In genomic region chr22:27918351-27919221, GRCh38 we compare ENCODE assay signal across 8 cellular contexts. TPM values are rescaled to one million over a fixed set of nuclear protein-coding genes. Genes with fewer than 3 reads are reported as not detected.
DNase-seq lines count a peak whose midpoint lies in the region; ATAC-seq and TF ChIP-seq lines count a peak whose summit lies in the region.

No MANE protein-coding gene starts in this region.

- POLR2A ChIA-PET in activated CD8-positive, alpha-beta T cell treated with anti-CD3 and anti-CD28 coated beads for 36 hours (lab: Charles Lee), result interaction anchor here (1.0 to 2.0 kb wide), 5 partner anchors 11 to 96 kb away, joined by 3 to 7 read pairs (median 5); no protein-coding TSS in a partner anchor

- H3K27ac Mint-ChIP-seq in activated CD8-positive, alpha-beta T cell treated with anti-CD3 and anti-CD28 coated beads for 36 hours, result peak overlapping the region; percentile 99
- H3K27ac Mint-ChIP-seq in memory B cell, result peak overlapping the region; percentile 97

- peak; percentile 40 for ATAC-seq in activated CD8-positive, alpha-beta T cell treated with anti-CD3 and anti-CD28 coated beads for 36 hours
- ATAC-seq in memory B cell (ENCODE audit: low read depth) (peak; percentile 6), HG03565 (IDR thresholded peaks at IDR 0.05; ENCODE audit: unreplicated experiment) (no peak)

- peaks cover 42% of the 10 kb centered on the region for H3K36me3 Mint-ChIP-seq in activated CD8-positive, alpha-beta T cell treated with anti-CD3 and anti-CD28 coated beads for 36 hours (ENCODE audit: low read depth)
- peaks cover 7% of the 10 kb centered on the region for H3K36me3 Mint-ChIP-seq in memory B cell

- DNase-seq in COLO668 (lab: John Stamatoyannopoulos, UW; ENCODE audit: unreplicated experiment), result peak; percentile 66
- peak; percentile 8 for DNase-seq in GOT3 (lab: John Stamatoyannopoulos, UW)
- peak; percentile 36 for DNase-seq in NCI-H1092 treated with DMSO at 0.1 percent for 48 hours (lab: John Stamatoyannopoulos, UW)
- peak; percentile 72 for DNase-seq in activated CD8-positive, alpha-beta T cell treated with anti-CD3 and anti-CD28 coated beads for 36 hours
- peak; percentile 34 for DNase-seq in effector CD4-positive, alpha-beta T cell
- peak; percentile 21 to 39 for DNase-seq in memory B cell (ENCODE audit: low spot score in 2 of 2)
- peak; percentile 16 for DNase-seq in stimulated activated CD8-positive, alpha-beta memory T cell treated with anti-CD3 and anti-CD28 coated beads, Interleukin-12 subunit alpha, Interleukin-12 subunit beta, amount 100 ng/mL, for 1 hour (ENCODE audit: low read depth)

- CTCF ChIA-PET in activated CD8-positive, alpha-beta T cell treated with anti-CD3 and anti-CD28 coated beads for 36 hours (lab: Charles Lee), result interaction anchor here (1.2 to 2.4 kb wide), 3 partner anchors 32 to 823 kb away, joined by 3 to 10 read pairs (median 8); partner anchors contain the start of genes CHEK2 and HSCB

- H3K4me1 Mint-ChIP-seq in activated CD8-positive, alpha-beta T cell treated with anti-CD3 and anti-CD28 coated beads for 36 hours (ENCODE audit: low read depth), result peaks cover 67% of the 10 kb centered on the region
- peaks cover 40% of the 10 kb centered on the region for H3K4me1 Mint-ChIP-seq in memory B cell

- no peak for TF ChIP-seq CTCF in activated CD8-positive, alpha-beta T cell treated with anti-CD3 and anti-CD28 coated beads for 36 hours (IDR thresholded peaks at IDR 0.05)

- intact Hi-C loops in activated CD8-positive, alpha-beta T cell treated with anti-CD3 and anti-CD28 coated beads for 36 hours (cut with micrococcal nuclease), result no loop called here

- H3K4me3 Mint-ChIP-seq in activated CD8-positive, alpha-beta T cell treated with anti-CD3 and anti-CD28 coated beads for 36 hours, result peak overlapping the region; percentile 95
- peak overlapping the region; percentile 97 for H3K4me3 Mint-ChIP-seq in memory B cell

- no peaks in the 10 kb centered on the region for H3K9me3 Mint-ChIP-seq in activated CD8-positive, alpha-beta T cell treated with anti-CD3 and anti-CD28 coated beads for 36 hours
- no peaks in the 10 kb centered on the region for H3K9me3 Mint-ChIP-seq in memory B cell

- no peaks in the 10 kb centered on the region for H3K27me3 Mint-ChIP-seq in activated CD8-positive, alpha-beta T cell treated with anti-CD3 and anti-CD28 coated beads for 36 hours
- H3K27me3 Mint-ChIP-seq in memory B cell, result no peaks in the 10 kb centered on the region

RNA-seq across cellular contexts. Expression of gene PITPNB, which starts 0.5 kb away (rescaled TPM):
- 10 to 100 TPM; 87.7 to 89.1 TPM for total RNA-seq in activated CD8-positive, alpha-beta T cell treated with anti-CD3 and anti-CD28 coated beads for 36 hours

Comparison
In these comparisons a context has a peak if more than half of its experiments do, and no peak if none do; other contexts are left out.
1. DNase-seq: peak in every context shown above with its lines; median percentile 72 in activated CD8-positive, alpha-beta T cell treated with anti-CD3 and anti-CD28 coated beads for 36 hours; 66 in COLO668; 36 in NCI-H1092 treated with DMSO at 0.1 percent for 48 hours; 34 in effector CD4-positive, alpha-beta T cell; 30 in memory B cell; 16 in stimulated activated CD8-positive, alpha-beta memory T cell treated with anti-CD3 and anti-CD28 coated beads, Interleukin-12 subunit alpha, Interleukin-12 subunit beta, amount 100 ng/mL, for 1 hour; 8 in GOT3.